In the genomic region with DNA sequence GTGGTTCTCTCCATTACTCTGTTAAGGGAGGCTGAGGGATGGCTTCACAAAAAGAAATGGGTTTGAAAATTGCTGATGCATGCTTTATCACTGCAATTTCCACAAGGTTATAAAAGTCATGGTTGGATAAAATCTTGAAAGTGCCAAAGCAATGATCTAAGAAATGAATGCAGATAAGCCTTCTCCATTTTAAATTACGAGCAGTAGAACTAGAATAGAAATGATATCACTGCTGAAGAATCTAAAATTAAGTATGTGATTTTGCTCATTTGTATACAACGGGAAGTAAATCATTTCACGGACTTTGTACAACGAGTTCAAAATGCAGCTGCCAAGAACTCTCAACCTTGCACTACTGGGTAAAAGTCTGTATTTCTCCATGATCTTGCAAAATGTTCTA, we compare ENCODE assay signal across 15 cellular contexts.
"Had no signal": no experiment of that assay in that cellular context is flagged by ENCODE, and none has a peak within 500 bp of the region (broad histone marks: within the 10 kb centered on the region; RNA-seq: fewer than 3 reads in every experiment).

No MANE protein-coding gene starts in this region.

- H3K4me3 Mint-ChIP-seq: immature natural killer cell; mesothelial cell of epicardium; neural crest cell; stimulated activated effector memory CD8-positive, alpha-beta T cell treated with anti-CD3 and anti-CD28 coated beads, Interleukin-12 subunit alpha, Interleukin-12 subunit beta, amount 100 ng/mL, for 72 hours; T-cell had no signal

- H3K9me3 ChIP-seq: ovary had no signal

- H3K4me1 Mint-ChIP-seq: immature natural killer cell; neural crest cell; stimulated activated effector memory CD8-positive, alpha-beta T cell treated with anti-CD3 and anti-CD28 coated beads, Interleukin-12 subunit alpha, Interleukin-12 subunit beta, amount 100 ng/mL, for 72 hours; T-cell had no signal

- H3K36me3 Mint-ChIP-seq: immature natural killer cell; stimulated activated effector memory CD8-positive, alpha-beta T cell treated with anti-CD3 and anti-CD28 coated beads, Interleukin-12 subunit alpha, Interleukin-12 subunit beta, amount 100 ng/mL, for 72 hours; T-cell had no signal

- H3K27me3 Mint-ChIP-seq: T-cell had no signal

- H3K27me3 ChIP-seq: esophagus muscularis mucosa, heart left ventricle, ovary had no signal

- H3K27ac Mint-ChIP-seq: immature natural killer cell; mesothelial cell of epicardium; stimulated activated effector memory CD8-positive, alpha-beta T cell treated with anti-CD3 and anti-CD28 coated beads, Interleukin-12 subunit alpha, Interleukin-12 subunit beta, amount 100 ng/mL, for 72 hours; T-cell had no signal

- H3K4me3 ChIP-seq: esophagus muscularis mucosa, heart left ventricle, lung, ovary had no signal

- ATAC-seq: activated CD4-positive, CD25-positive, alpha-beta regulatory T cell treated with anti-CD3 and anti-CD28 coated beads, Interleukin-2, amount 50 U/mL, for 24 hours; heart left ventricle; left colon; stimulated activated effector memory CD8-positive, alpha-beta T cell treated with anti-CD3 and anti-CD28 coated beads, Interleukin-12 subunit alpha, Interleukin-12 subunit beta, amount 100 ng/mL, for 72 hours; T-cell had no signal

- DNase-seq: activated naive CD4-positive, alpha-beta T cell treated with Interleukin-2 at 50 U/mL for 16 hours; activated T-cell treated with anti-CD3 and anti-CD28 coated beads for 4 hours; effector CD4-positive, alpha-beta T cell; heart left ventricle; immature natural killer cell; left colon; ovary; T-cell; T-helper 9 cell had no signal

- H3K27ac ChIP-seq: esophagus muscularis mucosa, heart left ventricle, ovary had no signal

- H3K36me3 ChIP-seq: esophagus muscularis mucosa, heart left ventricle, ovary had no signal
